Comparison of ENCODE assay signal across 12 cellular contexts in the genomic region with DNA sequence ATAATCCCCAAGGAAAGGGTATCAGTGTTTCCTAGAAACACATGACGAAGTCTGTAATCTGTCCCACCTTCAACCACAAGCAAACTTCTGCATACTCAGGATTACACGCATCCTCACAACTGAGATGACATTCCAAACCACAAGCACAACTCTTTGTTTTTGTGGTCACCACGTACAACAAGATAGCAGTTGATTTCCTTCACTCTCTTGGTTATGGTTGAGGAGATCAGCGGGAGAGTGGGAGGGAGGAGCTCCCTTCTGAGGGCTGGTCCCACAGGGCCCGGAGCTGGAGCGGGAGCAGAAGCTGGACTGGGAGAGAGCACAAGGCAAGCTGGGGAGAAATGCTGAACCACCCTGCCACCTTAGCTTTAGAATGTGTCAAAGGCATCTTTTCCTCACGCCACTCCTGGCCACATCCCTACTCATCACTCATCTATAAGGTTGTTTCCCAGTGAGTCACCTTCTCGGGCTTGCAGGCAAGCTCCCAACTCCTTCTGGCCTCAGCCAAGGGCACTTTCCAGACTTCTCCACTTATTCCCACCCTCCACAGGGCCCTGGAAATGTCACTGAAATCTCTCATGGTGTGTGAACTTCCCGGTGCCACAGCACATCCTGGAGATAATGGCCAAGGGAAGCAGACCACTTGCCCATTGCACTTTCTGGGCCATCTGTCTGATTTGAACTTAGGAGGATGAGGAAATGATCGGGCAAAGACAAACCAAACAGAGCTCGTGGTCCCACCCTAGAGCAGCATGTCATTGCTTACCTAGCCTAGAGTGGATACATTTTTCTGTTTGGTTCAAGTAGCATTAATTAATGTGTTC.
DNase-seq lines count a peak whose midpoint lies in the region; ATAC-seq, FAIRE-seq and TF ChIP-seq lines count a peak whose summit lies in the region.
"Had no signal": no experiment of that assay in that cellular context is flagged by ENCODE, and none has a peak within 500 bp of the region (broad histone marks: within the 10 kb centered on the region; RNA-seq: fewer than 3 reads in every experiment).

No MANE protein-coding gene starts in this region.

- H2AFZ ChIP-seq in endothelial cell of umbilical vein (ENCODE audit: low read depth, low read length) = no peak overlapping the region

- H3K9me1 ChIP-seq in endothelial cell of umbilical vein (replicated peaks; ENCODE audit: control insufficient read depth, extremely low read depth, insufficient read depth, low read length) = no peaks in the 10 kb centered on the region

- no peak overlapping the region for H3K4me3 ChIP-seq in endothelial cell of umbilical vein (replicated peaks in 1 of 3; ENCODE audit: insufficient read depth in 1 of 3, low read depth in 1 of 3, low read length in 3 of 3)
- H3K4me3 ChIP-seq in sigmoid colon = no peak overlapping the region
- H3K4me3 ChIP-seq: SK-N-MC had no signal

- TF ChIP-seq POLR2A in endothelial cell of umbilical vein (IDR thresholded peaks at IDR 0.05; ENCODE audit: low read depth, low read length) = no peak
- no peak for TF ChIP-seq POLR2A in sigmoid colon (IDR thresholded peaks at IDR 0.05)

- H3K36me3 ChIP-seq in endothelial cell of umbilical vein (ENCODE audit: control insufficient read depth in 2 of 2, extremely low read depth in 1 of 2, insufficient read depth in 2 of 2, low read length in 2 of 2) = no peaks in the 10 kb centered on the region
- no peaks in the 10 kb centered on the region for H3K36me3 ChIP-seq in sigmoid colon

- CTCF ChIA-PET in endothelial cell of umbilical vein (lab: Charles Lee) = interaction anchor here (0.6 to 1.2 kb wide), 3 partner anchors 10 to 26 kb away, joined by 3 read pairs; no protein-coding TSS in a partner anchor

- no TSS peak for BruUV-seq in endothelial cell of umbilical vein (replicated peaks; lab: Mats Ljungman, UMichigan)

- H3K27ac ChIP-seq in endothelial cell of umbilical vein (ENCODE audit: insufficient read depth, low read depth, low read length) (no peak overlapping the region), sigmoid colon (no peak overlapping the region)
- H3K27ac ChIP-seq: SK-N-MC had no signal

- no peak for TF ChIP-seq CTCF in endothelial cell of umbilical vein (IDR thresholded peaks at IDR 0.05; ENCODE audit: extremely low read depth in 1 of 2, insufficient read depth in 1 of 2, low read depth in 1 of 2, low read length in 2 of 2)
- no peak for TF ChIP-seq CTCF in sigmoid colon (IDR thresholded peaks at IDR 0.05)

- H3K4me1 ChIP-seq in endothelial cell of umbilical vein (ENCODE audit: control insufficient read depth, extremely low read depth, insufficient read depth, low read length) (peaks cover under 1% of the 10 kb centered on the region), sigmoid colon (peaks cover 0 to 7% (median 5%) of the 10 kb centered on the region in 4 donors)

- H3K9ac ChIP-seq in endothelial cell of umbilical vein (replicated peaks; ENCODE audit: extremely low read depth, insufficient read depth, low read length) = no peak overlapping the region

- no peak for FAIRE-seq in endothelial cell of umbilical vein (lab: Jason Lieb, UNC)

- dilution Hi-C loops in endothelial cell of umbilical vein (cut with MboI; ENCODE audit: extremely low pct_ligation_motif_present, low sequenced_read_pairs) = no loop called here

- H3K27me3 ChIP-seq in endothelial cell of umbilical vein (ENCODE audit: control insufficient read depth in 2 of 2, insufficient read depth in 2 of 2, low read length in 2 of 2) = peaks cover 12 to 17% of the 10 kb centered on the region in 2 experiments
- H3K27me3 ChIP-seq in sigmoid colon = no peaks in the 10 kb centered on the region

- ATAC-seq in GM18873 (IDR thresholded peaks at IDR 0.05; ENCODE audit: low FRiP score, unreplicated experiment) = no peak

- intact Hi-C loops in endothelial cell of umbilical vein (cut with micrococcal nuclease) (no loop called here), sigmoid colon (cut with DNase I) (no loop called here)

- H3K9me3 ChIP-seq in endothelial cell of umbilical vein (replicated peaks; ENCODE audit: control insufficient read depth, insufficient read depth, low read length) = no peaks in the 10 kb centered on the region
- H3K9me3 ChIP-seq in sigmoid colon = no peaks in the 10 kb centered on the region

- POLR2A ChIA-PET in endothelial cell of umbilical vein (lab: Charles Lee) = no interaction called here

- WGBS in sigmoid colon, 2 donors = 73 to 76% methylated on average over 11 of the region's 11 CpGs

- TF ChIP-seq EP300 in sigmoid colon (IDR thresholded peaks at IDR 0.05) = no peak

- DNase-seq in GM04503 (ENCODE audit: low read depth) = peak; percentile 64
- DNase-seq in RPMI7951 (ENCODE audit: low read depth) = peak; percentile 74
- DNase-seq in endothelial cell of umbilical vein (ENCODE audit: low read depth, low spot score) = no peak
- DNase-seq in renal cortical epithelial cell (ENCODE audit: low read depth) = peak; percentile 84
- no peak for DNase-seq in anterior cingulate cortex (lab: John Stamatoyannopoulos, UW)
- DNase-seq in NCI-H524 (lab: John Stamatoyannopoulos, UW) = no peak
- no peak for DNase-seq in sigmoid colon
- DNase-seq: activated CD8-positive, alpha-beta memory T cell treated with anti-CD3 and anti-CD28 coated beads, Interleukin-2, amount 50 U/mL, for 48 hours; NCI-H2171; stimulated activated naive B cell treated with anti-CD40 and anti-IgM and Interleukin-4, amounts not matched to agents 10 μg/mL and 1 μg/mL and 100 μg/mL, for 72 hours had no signal

- H3K79me2 ChIP-seq in endothelial cell of umbilical vein (ENCODE audit: control insufficient read depth, insufficient read depth, low read length) = no peaks in the 10 kb centered on the region

- H4K20me1 ChIP-seq in endothelial cell of umbilical vein (replicated peaks; ENCODE audit: control insufficient read depth, extremely low read depth, insufficient read depth, low read length) = no peaks in the 10 kb centered on the region

- no peak overlapping the region for H3K4me2 ChIP-seq in endothelial cell of umbilical vein (ENCODE audit: insufficient read depth, low read length)

TF ChIP-seq in endothelial cell of umbilical vein, 7 proteins besides CTCF, POLR2A, EP300 and RAD21:
- TF ChIP-seq EZH2 (IDR thresholded peaks at IDR 0.05; ENCODE audit: borderline replicate concordance, low read depth, low read length, severe bottlenecking) (peak; percentile 31), MYC (IDR thresholded peaks at IDR 0.05; ENCODE audit: low read depth, low read length) (no peak), GATA2 (IDR thresholded peaks at IDR 0.05; ENCODE audit: insufficient read depth, insufficient read length, low read depth, low read length) (no peak), FOS (IDR thresholded peaks at IDR 0.05; ENCODE audit: borderline replicate concordance, insufficient read depth, low read length) (no peak)

Comparison
In these comparisons a context has a peak if more than half of its experiments do, and no peak if none do; other contexts are left out.
1. DNase-seq: peak in GM04503 (single experiment), RPMI7951 (single experiment) and renal cortical epithelial cell (single experiment); none in endothelial cell of umbilical vein (single experiment), anterior cingulate cortex (0 of 58), NCI-H524 (0 of 2) and sigmoid colon (single experiment).